ENCODE assay signal across 8 cellular contexts in genomic region chr4:83284161-83285021, GRCh38. TPM values are rescaled to one million over a fixed set of nuclear protein-coding genes. Genes with fewer than 3 reads are reported as not detected.
DNase-seq lines count a peak whose midpoint lies in the region; ATAC-seq and TF ChIP-seq lines count a peak whose summit lies in the region.

Gene COQ2, minus strand, starts transcription at chr4:83284798. Its CDS starts 34 bp downstream, at chr4:83284764.

- H3K27ac ChIP-seq in coronary artery, result peak within 1 kb of the TSS; percentile 98 to 99

- peak within 1 kb of the TSS; percentile 93 for H3K4me3 Mint-ChIP-seq in activated CD4-positive, alpha-beta T cell treated with anti-CD3 and anti-CD28 coated beads, Interleukin-2, amount 10 ng/mL, durations not matched to agents 24 days and 14 days

- DNase-seq in BJ (ENCODE audit: low read depth), result peak; percentile 67
- peak; percentile 57 to 90 for DNase-seq in NCI-H526 (lab: John Stamatoyannopoulos, UW)
- DNase-seq in activated CD4-positive, alpha-beta T cell treated with anti-CD3 and anti-CD28 coated beads, Interleukin-2, amount 10 ng/mL, durations not matched to agents 24 days and 14 days, result peak; percentile 98
- DNase-seq in coronary artery (ENCODE audit: low spot score), result peak; percentile 97
- DNase-seq in left kidney (ENCODE audit: low read depth, low spot score), result peak; percentile 98
- DNase-seq in stimulated activated CD4-positive, alpha-beta T cell treated with anti-CD3 and anti-CD28 coated beads, Interleukin-2, amount 100 ng/mL, for 24 hours, result peak; percentile 96 to 97

- CTCF ChIA-PET in BJ (lab: Yijun Ruan, JAX), result interaction anchor here (0.7 to 5.1 kb wide), 13 partner anchors 9 to 815 kb away, joined by 3 to 29 read pairs (median 3); no protein-coding TSS in a partner anchor

- no peaks in the 10 kb centered on the region for H3K27me3 Mint-ChIP-seq in activated CD4-positive, alpha-beta T cell treated with anti-CD3 and anti-CD28 coated beads, Interleukin-2, amount 10 ng/mL, durations not matched to agents 24 days and 14 days

- H3K9me3 Mint-ChIP-seq in activated CD4-positive, alpha-beta T cell treated with anti-CD3 and anti-CD28 coated beads, Interleukin-2, amount 10 ng/mL, durations not matched to agents 24 days and 14 days, result peaks cover 4% of the 10 kb centered on the region

- ATAC-seq in HG03439 (IDR thresholded peaks at IDR 0.05; ENCODE audit: unreplicated experiment), result peak; percentile 92

- peak; percentile 82 for TF ChIP-seq POLR2A in GM19193 (IDR thresholded peaks at IDR 0.05; ENCODE audit: extremely low read depth, insufficient read depth, insufficient read length)

- H3K4me1 Mint-ChIP-seq in activated CD4-positive, alpha-beta T cell treated with anti-CD3 and anti-CD28 coated beads, Interleukin-2, amount 10 ng/mL, durations not matched to agents 24 days and 14 days, result peaks cover 31% of the 10 kb centered on the region

- H3K36me3 Mint-ChIP-seq in activated CD4-positive, alpha-beta T cell treated with anti-CD3 and anti-CD28 coated beads, Interleukin-2, amount 10 ng/mL, durations not matched to agents 24 days and 14 days (ENCODE audit: low read depth), result peaks cover 10% of the 10 kb centered on the region

- no peaks in the 10 kb centered on the region for H3K27me3 ChIP-seq in BJ (ENCODE audit: control insufficient read depth, insufficient read depth, low read length)

- H3K36me3 ChIP-seq in BJ (ENCODE audit: control insufficient read depth, insufficient read depth, low read length), result no peaks in the 10 kb centered on the region; the same call in 1 of the 2 replicates

- intact Hi-C loops in activated CD4-positive, alpha-beta T cell treated with anti-CD3 and anti-CD28 coated beads, Interleukin-2, amount 10 ng/mL, durations not matched to agents 24 days and 14 days (cut with micrococcal nuclease), result loop anchor here (1.0 to 5.0 kb wide), 13 partner anchors 50 to 822 kb away; partner anchors contain the start of genes ABRAXAS1, COPS4, HELQ and HPSE

- TF ChIP-seq CTCF in BJ (IDR thresholded peaks at IDR 0.05; ENCODE audit: insufficient read depth, low read depth, low read length) (0 out of 2 replicates have a peak, but pooled peaks have one; percentile 12), coronary artery (IDR thresholded peaks at IDR 0.05) (peak; percentile 27)

- H3K4me3 ChIP-seq in BJ (ENCODE audit: low read depth, low read length) (peak within 1 kb of the TSS; percentile 49), coronary artery (peak within 1 kb of the TSS; percentile 96)

- POLR2A ChIA-PET in BJ (lab: Charles Lee), result interaction anchor here (0.7 to 1.3 kb wide), 2 partner anchors 171 to 249 kb away, joined by 4 to 6 read pairs; partner anchors contain the start of gene COPS4

- H3K27ac Mint-ChIP-seq in activated CD4-positive, alpha-beta T cell treated with anti-CD3 and anti-CD28 coated beads, Interleukin-2, amount 10 ng/mL, durations not matched to agents 24 days and 14 days, result peak within 1 kb of the TSS; percentile 96

RNA-seq across cellular contexts. Expression of gene COQ2, which starts in this region (rescaled TPM):
- 14.5 and 21.0 TPM in 2 replicates for polyA plus RNA-seq in BJ (2011; rRNA removed)
- 8.5 and 13.0 TPM in 2 replicates for polyA minus RNA-seq in BJ (2011; rRNA and poly(A)+ RNA removed)
- total RNA-seq in activated CD4-positive, alpha-beta T cell treated with anti-CD3 and anti-CD28 coated beads, Interleukin-2, amount 10 ng/mL, durations not matched to agents 24 days and 14 days, result 20.5 and 20.7 TPM in 2 replicates

Comparison
In these comparisons a context has a peak if more than half of its experiments do, and no peak if none do; other contexts are left out.
1. Peak in every context shown above with its lines: DNase-seq, ATAC-seq, H3K4me3 ChIP-seq and H3K27ac ChIP-seq.